Comparison of ENCODE assay signal across 28 cellular contexts in the genomic region with DNA sequence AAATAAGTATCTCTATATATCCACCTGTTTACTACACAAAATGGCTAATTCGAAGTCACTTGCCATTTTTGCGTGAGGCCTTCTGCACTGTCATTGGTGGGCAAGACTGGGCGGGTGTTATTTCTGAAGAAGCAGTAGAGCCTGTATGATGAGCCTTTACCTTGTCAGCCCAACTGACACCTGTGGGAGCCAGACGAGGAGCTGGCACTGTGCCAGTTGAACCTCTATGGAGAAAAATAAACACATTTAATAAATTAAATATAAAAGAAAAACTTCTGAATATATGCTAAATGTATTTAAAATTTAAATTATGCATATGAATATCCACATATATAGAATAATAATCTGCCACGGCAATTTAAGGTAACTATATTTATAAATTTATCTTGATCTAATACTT.
"Had no signal": no experiment of that assay in that cellular context is flagged by ENCODE, and none has a peak within 500 bp of the region (broad histone marks: within the 10 kb centered on the region; RNA-seq: fewer than 3 reads in every experiment).

No MANE protein-coding gene starts in this region.

- ATAC-seq: effector memory CD8-positive, alpha-beta T cell; heart right ventricle; left cardiac atrium; left lung; naive thymus-derived CD4-positive, alpha-beta T cell; right lobe of liver; stimulated activated naive B cell treated with anti-CD40 and anti-IgM and Interleukin-4, amounts not matched to agents 10 μg/mL and 1 μg/mL and 100 μg/mL, for 72 hours had no signal

- H3K9me3 ChIP-seq: esophagus squamous epithelium, left lung, right lobe of liver, thoracic aorta, upper lobe of left lung had no signal

- H3K4me1 ChIP-seq: esophagus squamous epithelium, left lung, neural progenitor cell, parathyroid adenoma, right lobe of liver, tibial nerve, upper lobe of left lung had no signal

- H3K4me1 Mint-ChIP-seq: naive thymus-derived CD4-positive, alpha-beta T cell; neural progenitor cell; stimulated activated naive B cell treated with anti-CD40 and anti-IgM and Interleukin-4, amounts not matched to agents 10 μg/mL and 1 μg/mL and 100 μg/mL, for 72 hours had no signal

- H2AFZ ChIP-seq: neural progenitor cell, parathyroid adenoma had no signal

- DNase-seq: effector memory CD8-positive, alpha-beta T cell; erythroblast; esophagus squamous epithelium; foreskin melanocyte; glutamatergic neuron; heart right ventricle; hippocampal formation; left cardiac atrium; left lung; mesenchymal stem cell; naive thymus-derived CD4-positive, alpha-beta T cell; right lobe of liver; small intestine; stimulated activated CD4-positive, alpha-beta T cell treated with anti-CD3 and anti-CD28 coated beads, Interleukin-15, amount 100 ng/mL, for 24 hours; stimulated activated CD4-positive, alpha-beta T cell treated with anti-CD3 and anti-CD28 coated beads, Interleukin-2, amount 100 ng/mL, for 48 hours; stimulated activated naive B cell treated with anti-CD40 and anti-IgM and Interleukin-4, amounts not matched to agents 10 μg/mL and 1 μg/mL and 100 μg/mL, for 72 hours; upper lobe of left lung had no signal

- H3K27me3 Mint-ChIP-seq: effector memory CD8-positive, alpha-beta T cell; naive thymus-derived CD4-positive, alpha-beta T cell; progenitor cell of endocrine pancreas; stimulated activated naive B cell treated with anti-CD40 and anti-IgM and Interleukin-4, amounts not matched to agents 10 μg/mL and 1 μg/mL and 100 μg/mL, for 72 hours; stimulated activated naive CD8-positive, alpha-beta T cell treated with anti-CD3 and anti-CD28 coated beads, Interleukin-15, Interleukin-2, amounts not matched to agents 100 ng/mL and 50 ng/mL, for 24 hours had no signal

- H3K4me3 Mint-ChIP-seq: effector memory CD8-positive, alpha-beta T cell; mesothelial cell of epicardium; naive thymus-derived CD4-positive, alpha-beta T cell; nephron; neural progenitor cell; stimulated activated naive B cell treated with anti-CD40 and anti-IgM and Interleukin-4, amounts not matched to agents 10 μg/mL and 1 μg/mL and 100 μg/mL, for 72 hours; stimulated activated naive CD8-positive, alpha-beta T cell treated with anti-CD3 and anti-CD28 coated beads, Interleukin-15, Interleukin-2, amounts not matched to agents 100 ng/mL and 50 ng/mL, for 24 hours had no signal

- H3K27ac Mint-ChIP-seq: effector memory CD8-positive, alpha-beta T cell; mesothelial cell of epicardium; naive thymus-derived CD4-positive, alpha-beta T cell; nephron; neural progenitor cell; progenitor cell of endocrine pancreas; stimulated activated naive B cell treated with anti-CD40 and anti-IgM and Interleukin-4, amounts not matched to agents 10 μg/mL and 1 μg/mL and 100 μg/mL, for 72 hours; stimulated activated naive CD8-positive, alpha-beta T cell treated with anti-CD3 and anti-CD28 coated beads, Interleukin-15, Interleukin-2, amounts not matched to agents 100 ng/mL and 50 ng/mL, for 24 hours had no signal

- H3K9ac ChIP-seq: neural progenitor cell, parathyroid adenoma had no signal

- H3K4me2 ChIP-seq: neural progenitor cell had no signal

- H3K79me2 ChIP-seq: parathyroid adenoma had no signal

- H3K27ac ChIP-seq: esophagus squamous epithelium, heart right ventricle, left lung, neural progenitor cell, parathyroid adenoma, right lobe of liver, thoracic aorta, tibial nerve, upper lobe of left lung had no signal

- H3K9me3 Mint-ChIP-seq: effector memory CD8-positive, alpha-beta T cell; neural progenitor cell had no signal

- H3K27me3 ChIP-seq: esophagus squamous epithelium, heart right ventricle, left lung, neural progenitor cell, right lobe of liver, tibial nerve, upper lobe of left lung had no signal

- FAIRE-seq: endometrium, islet of Langerhans, small intestine, urothelium cell line had no signal

- H3K4me3 ChIP-seq: esophagus squamous epithelium, heart right ventricle, left lung, neural progenitor cell, right lobe of liver, thoracic aorta, tibial nerve, upper lobe of left lung had no signal
